ENCODE assay signal across 28 cellular contexts in the genomic region with DNA sequence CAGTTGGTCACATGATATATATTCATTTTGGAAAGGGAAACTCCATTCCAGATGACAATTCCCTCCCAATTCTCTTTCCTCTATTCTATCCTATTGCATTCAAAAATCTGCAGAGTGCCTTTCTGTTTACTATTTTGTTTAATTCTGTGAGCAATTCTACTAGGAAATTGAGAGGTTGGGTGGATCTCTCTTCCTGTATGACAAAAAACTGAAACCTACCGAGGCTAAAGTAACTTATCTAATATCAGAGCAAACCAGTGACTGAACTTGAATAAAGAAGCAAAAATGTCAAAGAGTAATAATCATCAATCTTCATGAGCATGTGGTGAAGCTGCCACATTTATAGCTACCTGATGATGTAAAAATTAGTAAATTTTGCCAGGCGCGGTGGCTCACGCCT.
"Had no signal": no experiment of that assay in that cellular context is flagged by ENCODE, and none has a peak within 500 bp of the region (broad histone marks: within the 10 kb centered on the region; RNA-seq: fewer than 3 reads in every experiment).

No MANE protein-coding gene starts in this region.

- H3K4me3 Mint-ChIP-seq: activated B cell treated with CpG ODN at 0.5 μM for 24 hours; activated T-cell treated with anti-CD3 and anti-CD28 coated beads, Interleukin-2, amount 50 U/mL, for 72 hours; IgD-negative memory B cell had no signal

- H3K27ac ChIP-seq: adrenal gland, body of pancreas, breast epithelium, SJCRH30, SK-N-MC, VCaP had no signal

- H3K27ac Mint-ChIP-seq: activated B cell treated with CpG ODN at 0.5 μM for 24 hours; activated T-cell treated with anti-CD3 and anti-CD28 coated beads, Interleukin-2, amount 50 U/mL, for 72 hours had no signal

- H3K4me1 ChIP-seq: adrenal gland, body of pancreas, breast epithelium, SJCRH30 had no signal

- H3K9me3 Mint-ChIP-seq: activated B cell treated with CpG ODN at 0.5 μM for 24 hours, IgD-negative memory B cell had no signal

- H3K4me1 Mint-ChIP-seq: activated B cell treated with CpG ODN at 0.5 μM for 24 hours had no signal

- H3K9me3 ChIP-seq: adrenal gland, body of pancreas, breast epithelium, SJCRH30 had no signal

- H3K4me3 ChIP-seq: adrenal gland, body of pancreas, breast epithelium, SJCRH30, SK-N-MC had no signal

- H3K36me3 ChIP-seq: adrenal gland, breast epithelium, SJCRH30 had no signal

- H3K27me3 ChIP-seq: adrenal gland, body of pancreas, breast epithelium, SJCRH30 had no signal

- DNase-seq: activated B cell treated with CpG ODN at 0.5 μM for 24 hours; activated CD4-positive, alpha-beta T cell treated with anti-CD3 and anti-CD28 coated beads, Interleukin-2, amount 50 U/mL, for 1 hour; activated CD4-positive, CD25-positive, alpha-beta regulatory T cell treated with anti-CD3 and anti-CD28 coated beads, Interleukin-2, amount 50 U/mL, for 72 hours; activated gamma-delta T cell treated with Interleukin-2 at 50 U/mL for 16 hours; activated naive CD4-positive, alpha-beta T cell treated with anti-CD3 and anti-CD28 coated beads, Interleukin-2, amount 50 U/mL, for 16 hours; activated T-cell treated with anti-CD3 and anti-CD28 coated beads, Interleukin-2, amount 50 U/mL, for 1 hour; activated T-cell treated with anti-CD3 and anti-CD28 coated beads, Interleukin-2, amount 50 U/mL, for 72 hours; adrenal gland; body of pancreas; Karpas-422; KBM-7; NCI-H1105; NCI-H1417 treated with DMSO at 0.1 percent for 48 hours; NCI-H187 treated with DMSO at 0.1 percent for 48 hours; NCI-H2081; NCI-H2171 treated with DMSO at 0.1 percent for 48 hours; NCI-H2227 treated with DMSO at 0.1 percent for 48 hours; NCI-H446 treated with DMSO at 0.1 percent for 48 hours; NCI-H524; NCI-H69; SHP77; SJCRH30; T-helper 9 cell had no signal

- ATAC-seq: activated T-cell treated with anti-CD3 and anti-CD28 coated beads, Interleukin-2, amount 50 U/mL, for 72 hours; body of pancreas; Panc1 had no signal
